ENCODE assay signal across 35 cellular contexts in genomic region chr17:9917801-9918200, GRCh38. TPM values are rescaled to one million over a fixed set of nuclear protein-coding genes. Genes with fewer than 3 reads are reported as not detected.
"Had no signal": no experiment of that assay in that cellular context is flagged by ENCODE, and none has a peak within 500 bp of the region (broad histone marks: within the 10 kb centered on the region; RNA-seq: fewer than 3 reads in every experiment).

No MANE protein-coding gene starts in this region.

- H3K4me1 Mint-ChIP-seq: naive thymus-derived CD8-positive, alpha-beta T cell; stimulated activated memory B cell treated with anti-CD40 and anti-IgM and Interleukin-4, amounts not matched to agents 10 μg/mL and 1 μg/mL and 100 μg/mL, for 72 hours; stimulated activated naive CD8-positive, alpha-beta T cell treated with anti-CD3 and anti-CD28 coated beads, Interleukin-15, amount 100 ng/mL, for 72 hours had no signal

- H3K9me3 Mint-ChIP-seq: naive thymus-derived CD8-positive, alpha-beta T cell; nephron; neural crest cell; stimulated activated memory B cell treated with anti-CD40 and anti-IgM and Interleukin-4, amounts not matched to agents 10 μg/mL and 1 μg/mL and 100 μg/mL, for 72 hours; stimulated activated naive CD8-positive, alpha-beta T cell treated with anti-CD3 and anti-CD28 coated beads, Interleukin-15, amount 100 ng/mL, for 72 hours; type B pancreatic cell had no signal

- H3K4me1 ChIP-seq: lower lobe of right lung, right atrium auricular region, right lobe of liver, tibial nerve, uterus had no signal

- H3K27ac ChIP-seq: lower lobe of right lung, neutrophil, ovary, right atrium auricular region, right lobe of liver, tibial nerve, uterus had no signal

- H3K4me3 ChIP-seq: lower lobe of right lung, ovary, right atrium auricular region, right lobe of liver, smooth muscle cell, tibial nerve, uterus had no signal

- ATAC-seq: left cardiac atrium; left lobe of liver; naive thymus-derived CD8-positive, alpha-beta T cell; stimulated activated naive CD8-positive, alpha-beta T cell treated with anti-CD3 and anti-CD28 coated beads, Interleukin-15, amount 100 ng/mL, for 72 hours had no signal

- H3K4me2 ChIP-seq: smooth muscle cell had no signal

- H3K36me3 Mint-ChIP-seq: naive thymus-derived CD8-positive, alpha-beta T cell; stimulated activated memory B cell treated with anti-CD40 and anti-IgM and Interleukin-4, amounts not matched to agents 10 μg/mL and 1 μg/mL and 100 μg/mL, for 72 hours; type B pancreatic cell had no signal

- H3K4me3 Mint-ChIP-seq: naive thymus-derived CD8-positive, alpha-beta T cell; nephron; neural crest cell; stimulated activated memory B cell treated with anti-CD40 and anti-IgM and Interleukin-4, amounts not matched to agents 10 μg/mL and 1 μg/mL and 100 μg/mL, for 72 hours; stimulated activated naive CD8-positive, alpha-beta T cell treated with anti-CD3 and anti-CD28 coated beads, Interleukin-15, amount 100 ng/mL, for 72 hours; type B pancreatic cell had no signal

- H3K27ac Mint-ChIP-seq: nephron; progenitor cell of endocrine pancreas; stimulated activated memory B cell treated with anti-CD40 and anti-IgM and Interleukin-4, amounts not matched to agents 10 μg/mL and 1 μg/mL and 100 μg/mL, for 72 hours; stimulated activated naive CD8-positive, alpha-beta T cell treated with anti-CD3 and anti-CD28 coated beads, Interleukin-15, amount 100 ng/mL, for 72 hours; type B pancreatic cell had no signal

- DNase-seq: hippocampal formation; kidney glomerular epithelial cell; left cardiac atrium; mammary epithelial cell; mesenchymal stem cell; naive thymus-derived CD8-positive, alpha-beta T cell; occipital lobe; ovary; right lobe of liver; stimulated activated CD4-positive, alpha-beta T cell treated with anti-CD3 and anti-CD28 coated beads, Interleukin-1b, Interleukin-23, amount 100 ng/mL, for 48 hours; stimulated activated CD4-positive, alpha-beta T cell treated with anti-CD3 and anti-CD28 coated beads, Interleukin-2, amount 100 ng/mL, for 48 hours; stimulated activated CD4-positive, alpha-beta T cell treated with anti-CD3 and anti-CD28 coated beads, Interleukin-4, amount 100 ng/mL, for 4 hours; stimulated activated CD8-positive, alpha-beta memory T cell treated with anti-CD3 and anti-CD28 coated beads, Interleukin-4, amount 100 ng/mL, for 48 hours; stimulated activated naive CD4-positive, alpha-beta T cell treated with Interleukin-2 at 50 U/mL for 16 hours; stimulated activated naive CD8-positive, alpha-beta T cell treated with anti-CD3 and anti-CD28 coated beads, Interleukin-15, amount 100 ng/mL, for 72 hours; substantia nigra; uterus had no signal

- H3K27me3 ChIP-seq: neutrophil, ovary, right atrium auricular region, right lobe of liver, tibial nerve, uterus had no signal

- H3K36me3 ChIP-seq: ovary, right lobe of liver, uterus had no signal

- H3K27me3 Mint-ChIP-seq: naive thymus-derived CD8-positive, alpha-beta T cell; progenitor cell of endocrine pancreas; stimulated activated memory B cell treated with anti-CD40 and anti-IgM and Interleukin-4, amounts not matched to agents 10 μg/mL and 1 μg/mL and 100 μg/mL, for 72 hours; stimulated activated naive CD8-positive, alpha-beta T cell treated with anti-CD3 and anti-CD28 coated beads, Interleukin-15, amount 100 ng/mL, for 72 hours; type B pancreatic cell had no signal

RNA-seq across cellular contexts. Expression of gene RCVRN, which starts 12.7 kb away (rescaled TPM):
- total RNA-seq: left lobe of liver; liver; lower lobe of right lung; mammary epithelial cell; naive thymus-derived CD8-positive, alpha-beta T cell; progenitor cell of endocrine pancreas; pulmonary artery endothelial cell; renal cortical epithelial cell; right lobe of liver; skeletal muscle tissue; temporal lobe; tibial nerve; ureter had no signal
- polyA plus RNA-seq: keratinocyte; liver; mammary epithelial cell; naive thymus-derived CD8-positive, alpha-beta T cell had no signal
